ENCODE assay signal across 8 cellular contexts in genomic region chr2:70553334-70553583, GRCh38. TPM values are rescaled to one million over a fixed set of nuclear protein-coding genes. Genes with fewer than 3 reads are reported as not detected.
DNase-seq lines count a peak whose midpoint lies in the region; ATAC-seq, FAIRE-seq and TF ChIP-seq lines count a peak whose summit lies in the region.

No MANE protein-coding gene starts in this region.

- intact Hi-C loops in HCT116 (cut with micrococcal nuclease) (loop anchor here (5.0 kb wide), 2 partner anchors 211 to 226 kb away; no protein-coding TSS in a partner anchor), endothelial cell of umbilical vein (cut with micrococcal nuclease) (loop anchor here (5.0 kb wide), 4 partner anchors 76 to 251 kb away; partner anchors contain the start of gene FAM136A)

- dilution Hi-C loops in endothelial cell of umbilical vein (cut with MboI; ENCODE audit: extremely low pct_ligation_motif_present, low sequenced_read_pairs) = no loop called here

- peak; percentile 26 for ATAC-seq in HCT116
- ATAC-seq in natural killer cell treated with Interleukin-12 subunit alpha and Interleukin-12 subunit beta and Interleukin-15 and Interleukin-18, amount 100 ng/mL, for 72 hours = no peak
- no peak for ATAC-seq in HG03039 (IDR thresholded peaks at IDR 0.05; ENCODE audit: unreplicated experiment)
- no peak for ATAC-seq in GM19463 (IDR thresholded peaks at IDR 0.05; ENCODE audit: unreplicated experiment)

- no peaks in the 10 kb centered on the region for H3K36me3 Mint-ChIP-seq in natural killer cell treated with Interleukin-12 subunit alpha and Interleukin-12 subunit beta and Interleukin-15 and Interleukin-18, amount 100 ng/mL, for 72 hours

- H3K4me1 Mint-ChIP-seq in natural killer cell treated with Interleukin-12 subunit alpha and Interleukin-12 subunit beta and Interleukin-15 and Interleukin-18, amount 100 ng/mL, for 72 hours (ENCODE audit: low read depth in 2 of 2) = peaks cover 23 to 24% of the 10 kb centered on the region in 2 donors

- peak overlapping the region; percentile 94 for H3K27ac ChIP-seq in HCT116 (ENCODE audit: low read depth, low read length)
- H3K27ac ChIP-seq in SJCRH30 = peak overlapping the region; percentile 13; the same call in 1 of the 2 replicates
- no peak overlapping the region for H3K27ac ChIP-seq in endothelial cell of umbilical vein (ENCODE audit: insufficient read depth, low read depth, low read length)

- peak; percentile 78 for DNase-seq in COLO668 (lab: John Stamatoyannopoulos, UW; ENCODE audit: unreplicated experiment)
- DNase-seq in HCT116 (ENCODE audit: low read depth, low spot score) = no peak
- DNase-seq in SJCRH30 = no peak
- no peak for DNase-seq in endothelial cell of umbilical vein (ENCODE audit: low read depth, low spot score)
- no peak for DNase-seq in natural killer cell treated with Interleukin-12 subunit alpha and Interleukin-12 subunit beta and Interleukin-15 and Interleukin-18, amount 100 ng/mL, for 72 hours (ENCODE audit: low spot score)
- DNase-seq in NCI-H1436 (lab: John Stamatoyannopoulos, UW) = no peak

- peak overlapping the region; percentile 75 for H3K4me2 ChIP-seq in HCT116 (ENCODE audit: low read length)
- H3K4me2 ChIP-seq in endothelial cell of umbilical vein (ENCODE audit: insufficient read depth, low read length) = peak overlapping the region; percentile 62

- H3K27me3 Mint-ChIP-seq in natural killer cell treated with Interleukin-12 subunit alpha and Interleukin-12 subunit beta and Interleukin-15 and Interleukin-18, amount 100 ng/mL, for 72 hours = peaks cover 5 to 12% of the 10 kb centered on the region in 2 donors

- H3K9me3 Mint-ChIP-seq in natural killer cell treated with Interleukin-12 subunit alpha and Interleukin-12 subunit beta and Interleukin-15 and Interleukin-18, amount 100 ng/mL, for 72 hours = no peaks in the 10 kb centered on the region

- no peaks in the 10 kb centered on the region for H3K9me2 ChIP-seq in HCT116 (ENCODE audit: insufficient read depth)

- no peaks in the 10 kb centered on the region for H3K9me3 ChIP-seq in HCT116 (ENCODE audit: control insufficient read depth in 1 of 2, insufficient read depth in 1 of 2, low read depth in 1 of 2, low read length in 2 of 2)
- no peaks in the 10 kb centered on the region for H3K9me3 ChIP-seq in SJCRH30 (replicated peaks)
- no peaks in the 10 kb centered on the region for H3K9me3 ChIP-seq in endothelial cell of umbilical vein (replicated peaks; ENCODE audit: control insufficient read depth, insufficient read depth, low read length)

- H3K9ac ChIP-seq in HCT116 (ENCODE audit: low read length) = peak overlapping the region; percentile 92
- H3K9ac ChIP-seq in endothelial cell of umbilical vein (replicated peaks; ENCODE audit: extremely low read depth, insufficient read depth, low read length) = no peak overlapping the region

- H4K20me1 ChIP-seq in HCT116 (ENCODE audit: insufficient read depth) = no peaks in the 10 kb centered on the region
- no peaks in the 10 kb centered on the region for H4K20me1 ChIP-seq in endothelial cell of umbilical vein (replicated peaks; ENCODE audit: control insufficient read depth, extremely low read depth, insufficient read depth, low read length)

- RAD21 ChIA-PET in HCT116 (lab: Charles Lee; ENCODE audit: low non-redundant PET in 1 of 2, low total read pairs in 2 of 2, uncharacterized antibody in 2 of 2, unreplicated experiment in 2 of 2) = no interaction called here

- peak overlapping the region; percentile 39 to 40 for H3K27ac Mint-ChIP-seq in natural killer cell treated with Interleukin-12 subunit alpha and Interleukin-12 subunit beta and Interleukin-15 and Interleukin-18, amount 100 ng/mL, for 72 hours

- no peak overlapping the region for H2AFZ ChIP-seq in HCT116 (ENCODE audit: low read depth, low read length, poor library complexity, severe bottlenecking)
- H2AFZ ChIP-seq in endothelial cell of umbilical vein (ENCODE audit: low read depth, low read length) = peak overlapping the region; percentile 73

- BruUV-seq in HCT116 (replicated peaks; lab: Mats Ljungman, UMichigan) (TSS peak; percentile 55), endothelial cell of umbilical vein (replicated peaks; lab: Mats Ljungman, UMichigan) (no TSS peak)

- TF ChIP-seq POLR2A in HCT116 (IDR thresholded peaks at IDR 0.05; ENCODE audit: borderline replicate concordance, extremely low read depth, insufficient read depth, insufficient read length) (no peak), endothelial cell of umbilical vein (IDR thresholded peaks at IDR 0.05; ENCODE audit: low read depth, low read length) (no peak)

- H3K27me3 ChIP-seq in HCT116 (ENCODE audit: insufficient read depth, low read length) = no peaks in the 10 kb centered on the region
- peaks cover 15% of the 10 kb centered on the region for H3K27me3 ChIP-seq in SJCRH30
- peaks cover 47 to 51% of the 10 kb centered on the region in 2 experiments for H3K27me3 ChIP-seq in endothelial cell of umbilical vein (ENCODE audit: control insufficient read depth in 2 of 2, insufficient read depth in 2 of 2, low read length in 2 of 2)

- no peaks in the 10 kb centered on the region for H3K9me1 ChIP-seq in endothelial cell of umbilical vein (replicated peaks; ENCODE audit: control insufficient read depth, extremely low read depth, insufficient read depth, low read length)

- CTCF ChIA-PET in HCT116 (lab: Charles Lee) (interaction anchor here (1.0 kb wide), 1 partner anchor 64 kb away, joined by 4 read pairs; no protein-coding TSS in a partner anchor), endothelial cell of umbilical vein (lab: Charles Lee) (interaction anchor here (1.0 to 1.4 kb wide), 3 partner anchors 9 to 196 kb away, joined by 3 to 7 read pairs (median 4); no protein-coding TSS in a partner anchor)

- H3K4me1 ChIP-seq in HCT116 (ENCODE audit: control insufficient read depth in 1 of 2, insufficient read depth in 2 of 2, low read length in 2 of 2) = peaks cover 18 to 25% of the 10 kb centered on the region in 2 experiments
- H3K4me1 ChIP-seq in SJCRH30 = peaks cover 26% of the 10 kb centered on the region
- peaks cover 9% of the 10 kb centered on the region for H3K4me1 ChIP-seq in endothelial cell of umbilical vein (ENCODE audit: control insufficient read depth, extremely low read depth, insufficient read depth, low read length)

- peak overlapping the region; percentile 92 to 95 for H3K4me3 ChIP-seq in HCT116 (replicated peaks in 1 of 2; ENCODE audit: low read depth in 1 of 2, low read length in 2 of 2)
- peak overlapping the region; percentile 65 for H3K4me3 ChIP-seq in SJCRH30
- H3K4me3 ChIP-seq in endothelial cell of umbilical vein (replicated peaks in 1 of 3; ENCODE audit: insufficient read depth in 1 of 3, low read depth in 1 of 3, low read length in 3 of 3) = peak overlapping the region; percentile 29 to 45 (median 31)

- POLR2A ChIA-PET in HCT116 (lab: Charles Lee) (interaction anchor here (1.1 to 1.5 kb wide), 2 partner anchors 9 to 64 kb away, joined by 5 read pairs; no protein-coding TSS in a partner anchor), endothelial cell of umbilical vein (lab: Charles Lee) (no interaction called here)

- peak overlapping the region; percentile 82 for H3K4me3 Mint-ChIP-seq in natural killer cell treated with Interleukin-12 subunit alpha and Interleukin-12 subunit beta and Interleukin-15 and Interleukin-18, amount 100 ng/mL, for 72 hours

- no peak for TF ChIP-seq CTCF in HCT116 (IDR thresholded peaks at IDR 0.05 in 2 of 3, conservative IDR thresholded peaks at IDR 0.05 in 1 of 3; ENCODE audit: borderline replicate concordance in 1 of 3, insufficient read depth in 1 of 3, low read depth in 2 of 3, low read length in 2 of 3)
- TF ChIP-seq CTCF in endothelial cell of umbilical vein (IDR thresholded peaks at IDR 0.05; ENCODE audit: extremely low read depth in 1 of 2, insufficient read depth in 1 of 2, low read depth in 1 of 2, low read length in 2 of 2) = no peak

- FAIRE-seq in endothelial cell of umbilical vein (lab: Jason Lieb, UNC) = no peak

- no peak for TF ChIP-seq RAD21 in HCT116 (IDR thresholded peaks at IDR 0.05; ENCODE audit: low read depth)

- peaks cover 52% of the 10 kb centered on the region for H3K79me2 ChIP-seq in HCT116 (ENCODE audit: insufficient read depth, low read length)
- no peaks in the 10 kb centered on the region for H3K79me2 ChIP-seq in endothelial cell of umbilical vein (ENCODE audit: control insufficient read depth, insufficient read depth, low read length)

- no peaks in the 10 kb centered on the region for H3K36me3 ChIP-seq in HCT116 (ENCODE audit: control insufficient read depth in 1 of 2, insufficient read depth in 2 of 2, low read length in 2 of 2)
- H3K36me3 ChIP-seq in SJCRH30 = no peaks in the 10 kb centered on the region
- H3K36me3 ChIP-seq in endothelial cell of umbilical vein (ENCODE audit: control insufficient read depth in 2 of 2, extremely low read depth in 1 of 2, insufficient read depth in 2 of 2, low read length in 2 of 2) = no peaks in the 10 kb centered on the region

TF ChIP-seq in endothelial cell of umbilical vein, 7 proteins besides CTCF, POLR2A, EP300 and RAD21:
- TF ChIP-seq EZH2 (IDR thresholded peaks at IDR 0.05; ENCODE audit: borderline replicate concordance, low read depth, low read length, severe bottlenecking) (peak; percentile 87), GATA2 (IDR thresholded peaks at IDR 0.05; ENCODE audit: insufficient read depth, insufficient read length, low read depth, low read length) (no peak)

RNA-seq across cellular contexts. Expression of gene TGFA, which starts 0.4 kb away (rescaled TPM):
- total RNA-seq in HCT116 (2021; ENCODE audit: unreplicated experiment) (50.1 TPM), endothelial cell of umbilical vein (0.12 and 0.22 TPM in 2 replicates)
- 42.6 and 43.6 TPM in 2 replicates for polyA plus RNA-seq in HCT116 (2012)
- total RNA-seq in SJCRH30 (2014; rRNA removed; shearing (Covaris generic)) = 7.8 and 8.9 TPM in 2 replicates
- polyA plus RNA-seq in endothelial cell of umbilical vein = 0.19 and 0.32 TPM in 2 replicates
- polyA plus RNA-seq in endothelial cell of umbilical vein (2011; cell fraction: cytosol; rRNA removed) = 0.17 and 0.21 TPM in 2 replicates
- 0.21 and 0.25 TPM in 2 replicates for polyA plus RNA-seq in endothelial cell of umbilical vein (2011; cell fraction: nucleus; rRNA removed)
- polyA plus RNA-seq in endothelial cell of umbilical vein (2012) = 0.31 and 0.59 TPM in 2 replicates
- polyA minus RNA-seq in endothelial cell of umbilical vein = 0.06 and 0.32 TPM in 2 replicates
- 6.0 TPM for polyA minus RNA-seq in endothelial cell of umbilical vein (2011; cell fraction: cytosol; rRNA and poly(A)+ RNA removed)
- polyA minus RNA-seq in endothelial cell of umbilical vein (2011; cell fraction: nucleus; rRNA and poly(A)+ RNA removed) = 0.29 and 0.38 TPM in 2 replicates
- total RNA-seq in natural killer cell treated with Interleukin-12 subunit alpha and Interleukin-12 subunit beta and Interleukin-15 and Interleukin-18, amount 100 ng/mL, for 72 hours = 1 to 10 TPM in 1 of 2 donors, under 1 TPM in 1; 0.86 to 1.6 TPM

Comparison
In these comparisons a context has a peak if more than half of its experiments do, and no peak if none do; other contexts are left out.
1. H3K4me3 ChIP-seq: peak in every context shown above with its lines; median percentile 94 in HCT116; 65 in SJCRH30; 31 in endothelial cell of umbilical vein.